In the genomic region with DNA sequence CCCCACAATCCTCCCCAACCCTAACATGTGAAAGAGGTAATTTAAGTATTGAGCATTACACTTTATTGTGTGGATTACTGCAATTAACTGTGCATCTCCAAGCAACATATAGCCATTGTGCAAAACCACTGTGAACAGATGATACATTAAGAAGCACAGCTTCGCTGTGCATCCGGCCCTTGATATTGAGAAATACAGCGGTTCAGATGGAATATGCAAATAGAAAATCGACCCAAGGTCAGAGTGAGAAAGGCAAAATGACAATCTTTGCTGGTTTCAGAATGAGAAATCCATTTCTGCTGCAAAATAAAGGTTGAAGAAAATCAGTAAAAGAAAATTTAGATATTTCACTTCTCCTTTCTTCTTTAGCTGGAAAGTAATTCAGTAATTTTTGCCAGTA, we compare ENCODE assay signal across 23 cellular contexts.
"Had no signal": no experiment of that assay in that cellular context is flagged by ENCODE, and none has a peak within 500 bp of the region (broad histone marks: within the 10 kb centered on the region; RNA-seq: fewer than 3 reads in every experiment).

No MANE protein-coding gene starts in this region.

- H3K4me3 ChIP-seq: ascending aorta, breast epithelium, left lung, neural progenitor cell, thyroid gland had no signal

- ATAC-seq: activated CD8-positive, alpha-beta memory T cell treated with anti-CD3 and anti-CD28 coated beads, Interleukin-2, amount 10 ng/mL, durations not matched to agents 7 days and 5 days; activated naive CD8-positive, alpha-beta T cell treated with anti-CD3 and anti-CD28 coated beads, Interleukin-2, amount 50 U/mL, for 24 hours; effector memory CD8-positive, alpha-beta T cell; foreskin keratinocyte; left lung had no signal

- H3K4me3 Mint-ChIP-seq: activated CD8-positive, alpha-beta memory T cell treated with anti-CD3 and anti-CD28 coated beads, Interleukin-2, amount 10 ng/mL, durations not matched to agents 7 days and 5 days; activated naive CD4-positive, alpha-beta T cell treated with anti-CD3 and anti-CD28 coated beads for 36 hours; activated naive CD8-positive, alpha-beta T cell treated with anti-CD3 and anti-CD28 coated beads, Interleukin-2, amount 50 U/mL, for 24 hours; effector memory CD8-positive, alpha-beta T cell; naive B cell; neural progenitor cell had no signal

- H2AFZ ChIP-seq: neural progenitor cell, parathyroid adenoma had no signal

- H3K36me3 ChIP-seq: ascending aorta, breast epithelium, left lung, neural progenitor cell, thyroid gland had no signal

- H3K4me1 ChIP-seq: ascending aorta, breast epithelium, foreskin keratinocyte, left lung, neural progenitor cell, parathyroid adenoma, thyroid gland had no signal

- H3K9me3 ChIP-seq: ascending aorta, thyroid gland had no signal

- H3K9me3 Mint-ChIP-seq: activated naive CD4-positive, alpha-beta T cell treated with anti-CD3 and anti-CD28 coated beads for 36 hours; neural progenitor cell had no signal

- H3K9ac ChIP-seq: neural progenitor cell, parathyroid adenoma had no signal

- H3K27ac ChIP-seq: ascending aorta, breast epithelium, foreskin keratinocyte, left lung, neural progenitor cell, parathyroid adenoma, thyroid gland had no signal

- H3K27ac Mint-ChIP-seq: activated CD8-positive, alpha-beta memory T cell treated with anti-CD3 and anti-CD28 coated beads, Interleukin-2, amount 10 ng/mL, durations not matched to agents 7 days and 5 days; activated naive CD4-positive, alpha-beta T cell treated with anti-CD3 and anti-CD28 coated beads for 36 hours; activated naive CD8-positive, alpha-beta T cell treated with anti-CD3 and anti-CD28 coated beads, Interleukin-2, amount 50 U/mL, for 24 hours; activated T-helper 2 cell treated with anti-CD3 and anti-CD28 coated beads, Interferon-gamma antibody, Interleukin-2, Interleukin-4, amounts not matched to agents 10 μg/mL and 5 μg/mL and 100 μg/mL, durations not matched to agents 14 hours and 24 hours and 36 hours; effector memory CD8-positive, alpha-beta T cell; naive B cell; neural progenitor cell had no signal

- DNase-seq: activated CD4-positive, alpha-beta T cell treated with anti-CD3 and anti-CD28 coated beads for 1 hour; activated CD4-positive, alpha-beta T cell treated with anti-CD3 and anti-CD28 coated beads, Interleukin-2, amount 50 U/mL, for 4 hours; activated CD8-positive, alpha-beta memory T cell treated with anti-CD3 and anti-CD28 coated beads, Interleukin-2, amount 10 ng/mL, durations not matched to agents 7 days and 5 days; activated naive CD4-positive, alpha-beta T cell treated with anti-CD3 and anti-CD28 coated beads for 36 hours; activated naive CD8-positive, alpha-beta T cell treated with anti-CD3 and anti-CD28 coated beads, Interleukin-2, amount 50 U/mL, for 24 hours; activated T-cell treated with anti-CD3 and anti-CD28 coated beads, Interleukin-2, amount 50 U/mL, for 1 hour; cerebellar nuclear complex; dermis blood vessel endothelial cell; effector memory CD8-positive, alpha-beta T cell; foreskin keratinocyte; glutamatergic neuron; hypothalamus; kidney; left lung; mammary epithelial cell; naive B cell; stimulated activated CD4-positive, alpha-beta T cell treated with anti-CD3 and anti-CD28 coated beads, Interleukin-1b, Interleukin-23, amount 100 ng/mL, for 48 hours; thyroid gland had no signal

- H3K4me1 Mint-ChIP-seq: activated CD8-positive, alpha-beta memory T cell treated with anti-CD3 and anti-CD28 coated beads, Interleukin-2, amount 10 ng/mL, durations not matched to agents 7 days and 5 days; activated naive CD8-positive, alpha-beta T cell treated with anti-CD3 and anti-CD28 coated beads, Interleukin-2, amount 50 U/mL, for 24 hours; naive B cell; neural progenitor cell had no signal

- H3K27me3 ChIP-seq: ascending aorta, breast epithelium, foreskin keratinocyte, left lung, neural progenitor cell, thyroid gland had no signal

- H3K4me2 ChIP-seq: neural progenitor cell had no signal

- H3K27me3 Mint-ChIP-seq: activated CD8-positive, alpha-beta memory T cell treated with anti-CD3 and anti-CD28 coated beads, Interleukin-2, amount 10 ng/mL, durations not matched to agents 7 days and 5 days; activated naive CD8-positive, alpha-beta T cell treated with anti-CD3 and anti-CD28 coated beads, Interleukin-2, amount 50 U/mL, for 24 hours; effector memory CD8-positive, alpha-beta T cell; naive B cell had no signal

- H3K36me3 Mint-ChIP-seq: activated CD8-positive, alpha-beta memory T cell treated with anti-CD3 and anti-CD28 coated beads, Interleukin-2, amount 10 ng/mL, durations not matched to agents 7 days and 5 days; naive B cell; neural progenitor cell had no signal
